Comparison of ENCODE assay signal across 19 cellular contexts in genomic region chr20:44117296-44118184, GRCh38.
DNase-seq lines count a peak whose midpoint lies in the region; ATAC-seq and TF ChIP-seq lines count a peak whose summit lies in the region.
"Had no signal": no experiment of that assay in that cellular context is flagged by ENCODE, and none has a peak within 500 bp of the region (broad histone marks: within the 10 kb centered on the region; RNA-seq: fewer than 3 reads in every experiment).

No MANE protein-coding gene starts in this region.

- no peak overlapping the region for H2BK15ac ChIP-seq in mesendoderm (replicated peaks; ENCODE audit: low read depth)

- no peak overlapping the region for H2BK5ac ChIP-seq in mesendoderm (ENCODE audit: low read length)

- no peak for ATAC-seq in activated CD8-positive, alpha-beta memory T cell treated with anti-CD3 and anti-CD28 coated beads, Interleukin-2, amount 10 ng/mL, durations not matched to agents 7 days and 5 days
- no peak for ATAC-seq in GM21367 (IDR thresholded peaks at IDR 0.05; ENCODE audit: unreplicated experiment)

- no peak overlapping the region for H4K5ac ChIP-seq in mesendoderm (ENCODE audit: low read length)

- H3K27ac Mint-ChIP-seq in activated CD8-positive, alpha-beta memory T cell treated with anti-CD3 and anti-CD28 coated beads, Interleukin-2, amount 10 ng/mL, durations not matched to agents 7 days and 5 days: no peak overlapping the region
- H3K27ac Mint-ChIP-seq: activated CD4-positive, alpha-beta T cell treated with anti-CD3 and anti-CD28 coated beads, Interleukin-2, amount 10 ng/mL, durations not matched to agents 7 days and 5 days; activated naive CD8-positive, alpha-beta T cell treated with anti-CD3 and anti-CD28 coated beads for 36 hours; activated T-helper 2 cell treated with anti-CD3 and anti-CD28 coated beads, Interferon-gamma antibody, Interleukin-2, Interleukin-4, amounts not matched to agents 10 μg/mL and 5 μg/mL and 100 μg/mL, durations not matched to agents 14 hours and 24 hours and 36 hours; CD8-positive, alpha-beta T cell; HFFc6; immature natural killer cell; nephron progenitor cell had no signal

- H3K23ac ChIP-seq in mesendoderm (ENCODE audit: low read length): no peak overlapping the region

- H3K18ac ChIP-seq in mesendoderm (ENCODE audit: low read length): no peak overlapping the region

- CTCF ChIA-PET in activated CD8-positive, alpha-beta memory T cell treated with anti-CD3 and anti-CD28 coated beads, Interleukin-2, amount 10 ng/mL, durations not matched to agents 7 days and 5 days (lab: Charles Lee): interaction anchor here (0.6 to 4.9 kb wide), 27 partner anchors 8 to 674 kb away, joined by 3 to 129 read pairs (median 4); partner anchors contain the start of genes FITM2 and JPH2

- H4K8ac ChIP-seq in mesendoderm (ENCODE audit: low read depth, low read length): no peak overlapping the region

- no peaks in the 10 kb centered on the region for H3K79me1 ChIP-seq in mesendoderm (ENCODE audit: low read length)

- H3K36me3 ChIP-seq in mesendoderm (ENCODE audit: control insufficient read depth, insufficient read depth, low read length) (no peaks in the 10 kb centered on the region), spleen (no peaks in the 10 kb centered on the region)

- H3K4me1 ChIP-seq in mesendoderm (ENCODE audit: control insufficient read depth, low read depth, low read length) (no peaks in the 10 kb centered on the region), spleen (peaks cover 0 to 11% (median 5%) of the 10 kb centered on the region in 6 donors)

- H3K36me3 Mint-ChIP-seq in activated CD8-positive, alpha-beta memory T cell treated with anti-CD3 and anti-CD28 coated beads, Interleukin-2, amount 10 ng/mL, durations not matched to agents 7 days and 5 days: no peaks in the 10 kb centered on the region
- H3K36me3 Mint-ChIP-seq: activated naive CD8-positive, alpha-beta T cell treated with anti-CD3 and anti-CD28 coated beads for 36 hours; CD8-positive, alpha-beta T cell; immature natural killer cell had no signal

- no peak overlapping the region for H3K4ac ChIP-seq in mesendoderm (ENCODE audit: low read depth, low read length)

- H3K79me2 ChIP-seq in mesendoderm (ENCODE audit: control insufficient read depth, insufficient read depth, low read length): no peaks in the 10 kb centered on the region
- H3K79me2 ChIP-seq: hepatocyte had no signal

- H3K9ac ChIP-seq in mesendoderm (ENCODE audit: low read length): no peak overlapping the region

- DNase-seq in activated CD8-positive, alpha-beta memory T cell treated with anti-CD3 and anti-CD28 coated beads, Interleukin-2, amount 50 U/mL, for 48 hours: peak; percentile 40
- DNase-seq in activated CD8-positive, alpha-beta memory T cell treated with anti-CD3 and anti-CD28 coated beads, Interleukin-2, amount 10 ng/mL, durations not matched to agents 7 days and 5 days: no peak
- DNase-seq in mesendoderm (no peak), spleen (peak; percentile 32), posterior vena cava (ENCODE audit: low spot score) (no peak)
- no peak for DNase-seq in NK-92 treated with Interleukin-12 subunit alpha and Interleukin-12 subunit beta, amount 100 ng/mL, for 24 hours (lab: John Stamatoyannopoulos, UW)

- H2BK120ac ChIP-seq in mesendoderm (ENCODE audit: low read depth, low read length): no peak overlapping the region

- H3K4me2 ChIP-seq in mesendoderm (ENCODE audit: low read length): no peak overlapping the region
- H3K4me2 ChIP-seq: hepatocyte had no signal

- H3K4me3 Mint-ChIP-seq in activated CD8-positive, alpha-beta memory T cell treated with anti-CD3 and anti-CD28 coated beads, Interleukin-2, amount 10 ng/mL, durations not matched to agents 7 days and 5 days: no peak overlapping the region
- H3K4me3 Mint-ChIP-seq: activated CD4-positive, alpha-beta T cell treated with anti-CD3 and anti-CD28 coated beads, Interleukin-2, amount 10 ng/mL, durations not matched to agents 7 days and 5 days; activated naive CD8-positive, alpha-beta T cell treated with anti-CD3 and anti-CD28 coated beads for 36 hours; CD8-positive, alpha-beta T cell; central memory CD8-positive, alpha-beta T cell; HFFc6; immature natural killer cell; nephron progenitor cell had no signal

- no peak for TF ChIP-seq POLR2A in spleen (IDR thresholded peaks at IDR 0.05)

- peak overlapping the region; percentile 7; the same call in 1 of the 2 replicates for H3K27ac ChIP-seq in VCaP
- H3K27ac ChIP-seq in mesendoderm (ENCODE audit: low read depth, low read length): no peak overlapping the region
- H3K27ac ChIP-seq in spleen: no peak overlapping the region
- H3K27ac ChIP-seq: dorsolateral prefrontal cortex, hepatocyte had no signal

- H3K27me3 Mint-ChIP-seq in activated CD8-positive, alpha-beta memory T cell treated with anti-CD3 and anti-CD28 coated beads, Interleukin-2, amount 10 ng/mL, durations not matched to agents 7 days and 5 days: peaks cover 35% of the 10 kb centered on the region

- H2AK5ac ChIP-seq in mesendoderm (ENCODE audit: low read length): no peak overlapping the region

- H3K4me3 ChIP-seq in mesendoderm (ENCODE audit: low read length): no peak overlapping the region
- H3K4me3 ChIP-seq in spleen: no peak overlapping the region
- H3K4me3 ChIP-seq: dorsolateral prefrontal cortex, hepatocyte, mucosa of descending colon had no signal

- H3K56ac ChIP-seq in mesendoderm (ENCODE audit: low read length): peak overlapping the region; percentile 54

- H3K27me3 ChIP-seq in mesendoderm (ENCODE audit: insufficient read depth, low read length, poor library complexity) (no peaks in the 10 kb centered on the region), spleen (replicated peaks in 1 of 7) (peaks cover 0 to 45% (median 17%) of the 10 kb centered on the region in 7 donors)
- H3K27me3 ChIP-seq: hepatocyte had no signal

- H3K9me3 Mint-ChIP-seq in activated CD8-positive, alpha-beta memory T cell treated with anti-CD3 and anti-CD28 coated beads, Interleukin-2, amount 10 ng/mL, durations not matched to agents 7 days and 5 days (ENCODE audit: low read depth): no peaks in the 10 kb centered on the region
- H3K9me3 Mint-ChIP-seq: activated CD4-positive, alpha-beta T cell treated with anti-CD3 and anti-CD28 coated beads, Interleukin-2, amount 10 ng/mL, durations not matched to agents 7 days and 5 days; activated naive CD8-positive, alpha-beta T cell treated with anti-CD3 and anti-CD28 coated beads for 36 hours; activated T-helper 2 cell treated with anti-CD3 and anti-CD28 coated beads, Interferon-gamma antibody, Interleukin-2, Interleukin-4, amounts not matched to agents 10 μg/mL and 5 μg/mL and 100 μg/mL, durations not matched to agents 14 hours and 24 hours and 36 hours; CD8-positive, alpha-beta T cell; central memory CD8-positive, alpha-beta T cell; HFFc6; immature natural killer cell; nephron progenitor cell had no signal

- WGBS in mesendoderm (ENCODE audit: extremely low coverage, insufficient coverage, low lambda C conversion rate): no CpG with 5 or more reads among the region's 8 CpGs
- 76 to 89% (median 79%) methylated on average over 8 of the region's 8 CpGs for WGBS in spleen, 5 donors

- H3K9me3 ChIP-seq in spleen: no peaks in the 10 kb centered on the region
- H3K9me3 ChIP-seq: mucosa of descending colon had no signal

- intact Hi-C loops in spleen (cut with DNase I; ENCODE audit: low total_unique reads): loop anchor here (5.0 kb wide), 1 partner anchor 70 kb away; the partner anchor contains the start of gene JPH2
- intact Hi-C loops in posterior vena cava (cut with DNase I): loop anchor here (5.0 kb wide), 1 partner anchor 70 kb away; the partner anchor contains the start of gene JPH2 (in 2 of the 2)

- no peak for TF ChIP-seq CTCF in VCaP (conservative IDR thresholded peaks at IDR 0.05)
- no peak for TF ChIP-seq CTCF in spleen (IDR thresholded peaks at IDR 0.05 in 8 of 11, conservative IDR thresholded peaks at IDR 0.05 in 3 of 11)

- H3K4me1 Mint-ChIP-seq in activated CD8-positive, alpha-beta memory T cell treated with anti-CD3 and anti-CD28 coated beads, Interleukin-2, amount 10 ng/mL, durations not matched to agents 7 days and 5 days: peaks cover 9% of the 10 kb centered on the region
- H3K4me1 Mint-ChIP-seq: central memory CD8-positive, alpha-beta T cell; immature natural killer cell had no signal

Comparison
In these comparisons a context has a peak if more than half of its experiments do, and no peak if none do; other contexts are left out.
1. DNase-seq: peak in activated CD8-positive, alpha-beta memory T cell treated with anti-CD3 and anti-CD28 coated beads, Interleukin-2, amount 50 U/mL, for 48 hours (single experiment) and spleen (single experiment); none in activated CD8-positive, alpha-beta memory T cell treated with anti-CD3 and anti-CD28 coated beads, Interleukin-2, amount 10 ng/mL, durations not matched to agents 7 days and 5 days (single experiment), mesendoderm (single experiment), posterior vena cava (single experiment) and NK-92 treated with Interleukin-12 subunit alpha and Interleukin-12 subunit beta, amount 100 ng/mL, for 24 hours (single experiment).